ENCODE assay signal across 9 cellular contexts in genomic region chr1:175072131-175072941, GRCh38. TPM values are rescaled to one million over a fixed set of nuclear protein-coding genes. Genes with fewer than 3 reads are reported as not detected.
DNase-seq lines count a peak whose midpoint lies in the region; ATAC-seq, FAIRE-seq and TF ChIP-seq lines count a peak whose summit lies in the region.
"Had no signal": no experiment of that assay in that cellular context is flagged by ENCODE, and none has a peak within 500 bp of the region (broad histone marks: within the 10 kb centered on the region; RNA-seq: fewer than 3 reads in every experiment).

No MANE protein-coding gene starts in this region.

- no peaks in the 10 kb centered on the region for H3K27me3 ChIP-seq in cardiac muscle cell

- no peak overlapping the region for H3K27ac ChIP-seq in cardiac muscle cell

- CTCF ChIA-PET in WTC11 (lab: Charles Lee) = interaction anchor here (1.2 kb wide), 1 partner anchor 53 kb away, joined by 5 read pairs; no protein-coding TSS in a partner anchor

- peak overlapping the region; percentile 74 to 90 for H3K4me3 Mint-ChIP-seq in CD14-positive monocyte
- no peak overlapping the region for H3K4me3 Mint-ChIP-seq in WTC11
- H3K4me3 Mint-ChIP-seq: memory B cell had no signal

- FAIRE-seq in HTR-8/SVneo (lab: Jason Lieb, UNC) = no peak

- no peaks in the 10 kb centered on the region for H3K9me3 ChIP-seq in cardiac muscle cell (ENCODE audit: low read depth)

- intact Hi-C loops in CD14-positive monocyte (cut with micrococcal nuclease) = no loop called here

- peak overlapping the region in 4 of 7 donors; percentile 27 to 81 (median 44) for H3K27ac Mint-ChIP-seq in CD14-positive monocyte
- no peak overlapping the region for H3K27ac Mint-ChIP-seq in WTC11
- H3K27ac Mint-ChIP-seq: memory B cell had no signal

- POLR2A ChIA-PET in WTC11 (lab: Charles Lee) = no interaction called here

- H3K36me3 Mint-ChIP-seq in CD14-positive monocyte = no peaks in the 10 kb centered on the region
- no peaks in the 10 kb centered on the region for H3K36me3 Mint-ChIP-seq in WTC11
- H3K36me3 Mint-ChIP-seq: memory B cell had no signal

- peaks cover 50% of the 10 kb centered on the region for H3K4me1 Mint-ChIP-seq in CD14-positive monocyte
- H3K4me1 Mint-ChIP-seq in WTC11 = peaks cover 41% of the 10 kb centered on the region

- no peak for DNase-seq in CD14-positive monocyte (ENCODE audit: low spot score)
- DNase-seq in HTR-8/SVneo (ENCODE audit: insufficient read length, low spot score) = peak; percentile 13
- DNase-seq in WTC11 (ENCODE audit: low spot score) = no peak
- peak; percentile 9 to 69 for DNase-seq in cardiac muscle cell (ENCODE audit: low read depth in 1 of 2, low spot score in 1 of 2)
- DNase-seq in skeletal muscle cell (ENCODE audit: low read depth) = peak; percentile 43
- DNase-seq in NCI-H2081 treated with DMSO at 0.1 percent for 48 hours (lab: John Stamatoyannopoulos, UW) = no peak
- no peak for DNase-seq in NCI-H1930 (lab: John Stamatoyannopoulos, UW)

- ATAC-seq in GM19324 (IDR thresholded peaks at IDR 0.05; ENCODE audit: low FRiP score, unreplicated experiment) (peak; percentile 45), WTC11 (peak; percentile 40)

- no peaks in the 10 kb centered on the region for H3K4me1 ChIP-seq in cardiac muscle cell (ENCODE audit: low read depth)

- H3K9me3 Mint-ChIP-seq in CD14-positive monocyte (no peaks in the 10 kb centered on the region), WTC11 (no peaks in the 10 kb centered on the region)
- H3K9me3 Mint-ChIP-seq: memory B cell had no signal

- H3K36me3 ChIP-seq in cardiac muscle cell = no peaks in the 10 kb centered on the region

- TF ChIP-seq CTCF in CD14-positive monocyte (IDR thresholded peaks at IDR 0.05) (no peak), WTC11 (IDR thresholded peaks at IDR 0.05) (no peak), cardiac muscle cell (IDR thresholded peaks at IDR 0.05; ENCODE audit: low read depth, low read length) (no peak)

- H3K27me3 Mint-ChIP-seq in CD14-positive monocyte (ENCODE audit: low read depth in 3 of 3) = peaks cover 0 to 5% (median 2%) of the 10 kb centered on the region in 3 donors
- peaks cover 13% of the 10 kb centered on the region for H3K27me3 Mint-ChIP-seq in WTC11 (ENCODE audit: low read depth)

- H3K4me3 ChIP-seq in cardiac muscle cell (no peak overlapping the region), skeletal muscle cell (ENCODE audit: low read depth, low read length) (no peak overlapping the region)

TF ChIP-seq in WTC11, 78 proteins besides CTCF, POLR2A, EP300 and RAD21 (continues in another document):
- TF ChIP-seq, protein P1, sequence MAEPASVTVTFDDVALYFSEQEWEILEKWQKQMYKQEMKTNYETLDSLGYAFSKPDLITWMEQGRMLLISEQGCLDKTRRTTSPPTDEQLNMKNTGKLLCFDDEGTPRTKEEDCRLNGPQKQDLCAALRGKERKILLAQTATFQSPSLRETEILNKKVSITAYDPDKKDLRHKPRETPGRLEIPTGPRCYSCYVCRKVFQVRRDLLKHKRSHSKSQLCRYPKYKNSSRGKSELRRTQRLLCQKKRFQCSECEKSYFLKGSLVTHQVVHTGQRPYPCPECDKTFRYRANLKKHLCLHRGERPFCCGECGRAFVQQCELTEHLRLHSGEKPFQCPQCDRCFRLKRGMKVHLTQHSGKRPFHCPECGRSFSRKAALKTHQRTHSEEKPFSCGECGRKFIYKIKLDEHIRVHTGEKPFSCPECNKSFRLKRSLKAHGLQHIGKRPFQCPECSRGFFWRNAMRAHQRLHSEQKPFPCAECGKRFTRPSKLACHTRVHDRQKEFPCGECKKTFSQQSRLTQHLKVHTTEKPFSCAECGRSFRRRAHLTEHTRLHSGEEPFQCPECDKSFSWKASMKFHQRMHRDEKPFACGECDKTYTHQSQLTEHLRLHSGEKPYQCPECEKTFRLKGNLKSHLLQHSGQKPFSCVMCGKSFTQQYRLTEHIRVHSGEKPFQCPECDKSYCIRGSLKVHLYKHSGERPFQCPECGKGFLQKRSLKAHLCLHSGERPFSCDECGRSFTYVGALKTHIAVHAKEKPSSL (CRISPR knock-in tag; conservative IDR thresholded peaks at IDR 0.05) = no peak
- 0 out of 2 replicates have a peak, but pooled peaks have one; percentile 14 for TF ChIP-seq NFYB (CRISPR knock-in tag; conservative IDR thresholded peaks at IDR 0.05; ENCODE audit: low read depth)
- 0 out of 2 replicates have a peak, but pooled peaks have one; percentile 61 for TF ChIP-seq FOXK1 (CRISPR knock-in tag; IDR thresholded peaks at IDR 0.05)
- TF ChIP-seq ATF3 (CRISPR knock-in tag; conservative IDR thresholded peaks at IDR 0.05) = no peak
- 0 out of 2 replicates have a peak, but pooled peaks have one; percentile 54 for TF ChIP-seq CREM (CRISPR knock-in tag; IDR thresholded peaks at IDR 0.05)
- 0 out of 2 replicates have a peak, but pooled peaks have one; percentile 28 for TF ChIP-seq CREB1 (CRISPR knock-in tag; IDR thresholded peaks at IDR 0.05)
- no peak for TF ChIP-seq ESRRA (CRISPR knock-in tag; IDR thresholded peaks at IDR 0.05; ENCODE audit: borderline replicate concordance)
- no peak for TF ChIP-seq ZNF671 (CRISPR knock-in tag; IDR thresholded peaks at IDR 0.05)
- TF ChIP-seq ARID4B (CRISPR knock-in tag; IDR thresholded peaks at IDR 0.05; ENCODE audit: borderline replicate concordance) = peak; percentile 82
- peak; percentile 58; the same call in 1 of the 2 replicates for TF ChIP-seq SMAD3 (CRISPR knock-in tag; IDR thresholded peaks at IDR 0.05; ENCODE audit: borderline replicate concordance)
- TF ChIP-seq TEAD1 (CRISPR knock-in tag; IDR thresholded peaks at IDR 0.05) = peak; percentile 92; the same call in 1 of the 2 replicates
- TF ChIP-seq ATF1 (CRISPR knock-in tag; IDR thresholded peaks at IDR 0.05) = no peak
- no peak for TF ChIP-seq ZNF396 (CRISPR knock-in tag; IDR thresholded peaks at IDR 0.05; ENCODE audit: borderline replicate concordance)
- no peak for TF ChIP-seq MYBL2 (CRISPR knock-in tag; IDR thresholded peaks at IDR 0.05)
- peak; percentile 45; the same call in 1 of the 2 replicates for TF ChIP-seq FOXP4 (CRISPR knock-in tag; IDR thresholded peaks at IDR 0.05)
- peak; percentile 79 for TF ChIP-seq ZNF232 (CRISPR knock-in tag; IDR thresholded peaks at IDR 0.05)
- no peak for TF ChIP-seq ZNF219 (CRISPR knock-in tag; IDR thresholded peaks at IDR 0.05; ENCODE audit: borderline replicate concordance)

RNA-seq across cellular contexts. Expression of gene TNN, which starts 4.7 kb away (rescaled TPM):
- polyA plus RNA-seq in CD14-positive monocyte (not detected), cardiac muscle cell (not detected in 2 replicates)
- total RNA-seq in WTC11 (2021) (0.23 to 0.44 TPM (median 0.27 TPM) in 3 replicates), cardiac muscle cell (not detected in 2 replicates)

RNA-seq across cellular contexts. Expression of gene MRPS14, which starts 49.1 kb away (rescaled TPM):
- polyA plus RNA-seq in CD14-positive monocyte (10 to 100 TPM; 48.1 to 53.2 TPM), cardiac muscle cell (73.8 and 74.9 TPM in 2 replicates)
- total RNA-seq in WTC11 (2021) (30.4 to 33.1 TPM (median 32.1 TPM) in 3 replicates), cardiac muscle cell (27.5 and 35.0 TPM in 2 replicates)

Comparison
In these comparisons a context has a peak if more than half of its experiments do, and no peak if none do; other contexts are left out.
1. DNase-seq: peak in HTR-8/SVneo (single experiment), cardiac muscle cell (2 of 2) and skeletal muscle cell (single experiment); none in CD14-positive monocyte (single experiment), WTC11 (single experiment), NCI-H2081 treated with DMSO at 0.1 percent for 48 hours (single experiment) and NCI-H1930 (0 of 2).